ENCODE assay signal across 1 cellular context in the genomic region with DNA sequence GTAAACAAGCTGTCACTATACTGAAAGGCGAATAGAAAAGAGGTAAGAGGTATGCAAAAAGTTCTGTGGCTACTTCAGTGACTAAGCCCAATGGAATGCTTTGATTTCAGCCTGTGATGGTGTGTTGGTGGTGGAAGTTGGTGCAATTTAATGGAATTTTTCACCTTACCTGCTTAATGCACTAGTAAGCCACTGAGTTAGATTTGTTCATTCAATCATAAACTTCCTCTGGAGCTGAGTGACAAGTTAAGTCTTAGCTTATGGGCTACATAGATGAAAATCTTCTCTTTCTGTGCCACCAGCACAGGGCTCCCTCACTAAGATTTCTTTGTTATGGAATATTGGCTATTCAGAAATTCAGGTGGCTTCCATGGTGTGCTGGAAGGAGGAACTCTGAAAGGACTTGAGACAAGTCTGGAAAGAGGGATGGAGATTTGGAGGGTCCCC.
TF ChIP-seq lines count a peak whose summit lies in the region.

No MANE protein-coding gene starts in this region.

TF ChIP-seq in SK-N-SH treated with all-trans-retinoic acid at 6 μM for 48 hours, 23 proteins besides CTCF, POLR2A, EP300 and RAD21:
- TF ChIP-seq ZNF70 (CRISPR knock-in tag; IDR thresholded peaks at IDR 0.05) (no peak), TOX (CRISPR knock-in tag; IDR thresholded peaks at IDR 0.05; ENCODE audit: borderline replicate concordance) (no peak), TCF4 (CRISPR knock-in tag; IDR thresholded peaks at IDR 0.05; ENCODE audit: borderline replicate concordance) (no peak), ZFP3 (CRISPR knock-in tag; IDR thresholded peaks at IDR 0.05) (no peak), ZNF8 (CRISPR knock-in tag; IDR thresholded peaks at IDR 0.05) (no peak), ISL1 (CRISPR knock-in tag; IDR thresholded peaks at IDR 0.05) (no peak), ARNTL (CRISPR knock-in tag; IDR thresholded peaks at IDR 0.05; ENCODE audit: borderline replicate concordance, low read depth) (no peak), ZFP30 (CRISPR knock-in tag; IDR thresholded peaks at IDR 0.05) (no peak), PPARA (CRISPR knock-in tag; IDR thresholded peaks at IDR 0.05; ENCODE audit: borderline replicate concordance) (no peak), BACH2 (CRISPR knock-in tag; IDR thresholded peaks at IDR 0.05; ENCODE audit: borderline replicate concordance) (no peak), SNAI2 (CRISPR knock-in tag; IDR thresholded peaks at IDR 0.05) (no peak), GLIS3 (CRISPR knock-in tag; IDR thresholded peaks at IDR 0.05) (no peak), ESRRG (CRISPR knock-in tag; IDR thresholded peaks at IDR 0.05) (no peak), RARB (CRISPR knock-in tag; IDR thresholded peaks at IDR 0.05) (no peak), ZC3H10 (CRISPR knock-in tag; IDR thresholded peaks at IDR 0.05) (no peak), ZNF565 (CRISPR knock-in tag; conservative IDR thresholded peaks at IDR 0.05; ENCODE audit: low read depth) (no peak)
- TF ChIP-seq, protein P1, sequence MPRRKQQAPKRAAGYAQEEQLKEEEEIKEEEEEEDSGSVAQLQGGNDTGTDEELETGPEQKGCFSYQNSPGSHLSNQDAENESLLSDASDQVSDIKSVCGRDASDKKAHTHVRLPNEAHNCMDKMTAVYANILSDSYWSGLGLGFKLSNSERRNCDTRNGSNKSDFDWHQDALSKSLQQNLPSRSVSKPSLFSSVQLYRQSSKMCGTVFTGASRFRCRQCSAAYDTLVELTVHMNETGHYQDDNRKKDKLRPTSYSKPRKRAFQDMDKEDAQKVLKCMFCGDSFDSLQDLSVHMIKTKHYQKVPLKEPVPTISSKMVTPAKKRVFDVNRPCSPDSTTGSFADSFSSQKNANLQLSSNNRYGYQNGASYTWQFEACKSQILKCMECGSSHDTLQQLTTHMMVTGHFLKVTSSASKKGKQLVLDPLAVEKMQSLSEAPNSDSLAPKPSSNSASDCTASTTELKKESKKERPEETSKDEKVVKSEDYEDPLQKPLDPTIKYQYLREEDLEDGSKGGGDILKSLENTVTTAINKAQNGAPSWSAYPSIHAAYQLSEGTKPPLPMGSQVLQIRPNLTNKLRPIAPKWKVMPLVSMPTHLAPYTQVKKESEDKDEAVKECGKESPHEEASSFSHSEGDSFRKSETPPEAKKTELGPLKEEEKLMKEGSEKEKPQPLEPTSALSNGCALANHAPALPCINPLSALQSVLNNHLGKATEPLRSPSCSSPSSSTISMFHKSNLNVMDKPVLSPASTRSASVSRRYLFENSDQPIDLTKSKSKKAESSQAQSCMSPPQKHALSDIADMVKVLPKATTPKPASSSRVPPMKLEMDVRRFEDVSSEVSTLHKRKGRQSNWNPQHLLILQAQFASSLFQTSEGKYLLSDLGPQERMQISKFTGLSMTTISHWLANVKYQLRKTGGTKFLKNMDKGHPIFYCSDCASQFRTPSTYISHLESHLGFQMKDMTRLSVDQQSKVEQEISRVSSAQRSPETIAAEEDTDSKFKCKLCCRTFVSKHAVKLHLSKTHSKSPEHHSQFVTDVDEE (CRISPR knock-in tag; IDR thresholded peaks at IDR 0.05): no peak
- TF ChIP-seq, protein P2, sequence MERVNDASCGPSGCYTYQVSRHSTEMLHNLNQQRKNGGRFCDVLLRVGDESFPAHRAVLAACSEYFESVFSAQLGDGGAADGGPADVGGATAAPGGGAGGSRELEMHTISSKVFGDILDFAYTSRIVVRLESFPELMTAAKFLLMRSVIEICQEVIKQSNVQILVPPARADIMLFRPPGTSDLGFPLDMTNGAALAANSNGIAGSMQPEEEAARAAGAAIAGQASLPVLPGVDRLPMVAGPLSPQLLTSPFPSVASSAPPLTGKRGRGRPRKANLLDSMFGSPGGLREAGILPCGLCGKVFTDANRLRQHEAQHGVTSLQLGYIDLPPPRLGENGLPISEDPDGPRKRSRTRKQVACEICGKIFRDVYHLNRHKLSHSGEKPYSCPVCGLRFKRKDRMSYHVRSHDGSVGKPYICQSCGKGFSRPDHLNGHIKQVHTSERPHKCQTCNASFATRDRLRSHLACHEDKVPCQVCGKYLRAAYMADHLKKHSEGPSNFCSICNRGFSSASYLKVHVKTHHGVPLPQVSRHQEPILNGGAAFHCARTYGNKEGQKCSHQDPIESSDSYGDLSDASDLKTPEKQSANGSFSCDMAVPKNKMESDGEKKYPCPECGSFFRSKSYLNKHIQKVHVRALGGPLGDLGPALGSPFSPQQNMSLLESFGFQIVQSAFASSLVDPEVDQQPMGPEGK (CRISPR knock-in tag; IDR thresholded peaks at IDR 0.05; ENCODE audit: borderline replicate concordance): no peak
- TF ChIP-seq, protein P3, sequence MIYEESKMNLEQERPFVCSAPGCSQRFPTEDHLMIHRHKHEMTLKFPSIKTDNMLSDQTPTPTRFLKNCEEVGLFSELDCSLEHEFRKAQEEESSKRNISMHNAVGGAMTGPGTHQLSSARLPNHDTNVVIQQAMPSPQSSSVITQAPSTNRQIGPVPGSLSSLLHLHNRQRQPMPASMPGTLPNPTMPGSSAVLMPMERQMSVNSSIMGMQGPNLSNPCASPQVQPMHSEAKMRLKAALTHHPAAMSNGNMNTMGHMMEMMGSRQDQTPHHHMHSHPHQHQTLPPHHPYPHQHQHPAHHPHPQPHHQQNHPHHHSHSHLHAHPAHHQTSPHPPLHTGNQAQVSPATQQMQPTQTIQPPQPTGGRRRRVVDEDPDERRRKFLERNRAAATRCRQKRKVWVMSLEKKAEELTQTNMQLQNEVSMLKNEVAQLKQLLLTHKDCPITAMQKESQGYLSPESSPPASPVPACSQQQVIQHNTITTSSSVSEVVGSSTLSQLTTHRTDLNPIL (CRISPR knock-in tag; IDR thresholded peaks at IDR 0.05; ENCODE audit: low read depth): no peak
- TF ChIP-seq, protein P4, sequence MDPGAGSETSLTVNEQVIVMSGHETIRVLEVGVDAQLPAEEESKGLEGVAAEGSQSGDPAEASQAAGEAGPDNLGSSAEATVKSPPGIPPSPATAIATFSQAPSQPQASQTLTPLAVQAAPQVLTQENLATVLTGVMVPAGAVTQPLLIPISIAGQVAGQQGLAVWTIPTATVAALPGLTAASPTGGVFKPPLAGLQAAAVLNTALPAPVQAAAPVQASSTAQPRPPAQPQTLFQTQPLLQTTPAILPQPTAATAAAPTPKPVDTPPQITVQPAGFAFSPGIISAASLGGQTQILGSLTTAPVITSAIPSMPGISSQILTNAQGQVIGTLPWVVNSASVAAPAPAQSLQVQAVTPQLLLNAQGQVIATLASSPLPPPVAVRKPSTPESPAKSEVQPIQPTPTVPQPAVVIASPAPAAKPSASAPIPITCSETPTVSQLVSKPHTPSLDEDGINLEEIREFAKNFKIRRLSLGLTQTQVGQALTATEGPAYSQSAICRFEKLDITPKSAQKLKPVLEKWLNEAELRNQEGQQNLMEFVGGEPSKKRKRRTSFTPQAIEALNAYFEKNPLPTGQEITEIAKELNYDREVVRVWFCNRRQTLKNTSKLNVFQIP (CRISPR knock-in tag; IDR thresholded peaks at IDR 0.05; ENCODE audit: borderline replicate concordance, low read depth): no peak
